In genomic region chr15:78340243-78341056, GRCh38 we compare ENCODE assay signal across 13 cellular contexts. TPM values are rescaled to one million over a fixed set of nuclear protein-coding genes. Genes with fewer than 3 reads are reported as not detected.
DNase-seq lines count a peak whose midpoint lies in the region; ATAC-seq and TF ChIP-seq lines count a peak whose summit lies in the region.
"Had no signal": no experiment of that assay in that cellular context is flagged by ENCODE, and none has a peak within 500 bp of the region (broad histone marks: within the 10 kb centered on the region; RNA-seq: fewer than 3 reads in every experiment).

Gene CRABP1, plus strand, starts transcription at chr15:78340353. Its CDS starts 76 bp downstream, at chr15:78340429.

- H3K4me2 ChIP-seq in mesendoderm (ENCODE audit: low read length) = peak within 1 kb of the TSS; percentile 89

- H3K4me1 ChIP-seq in A673 (ENCODE audit: insufficient read depth, low read length, poor library complexity, severe bottlenecking) (peaks cover 9% of the 10 kb centered on the region), mesendoderm (ENCODE audit: control insufficient read depth, low read depth, low read length) (no peaks in the 10 kb centered on the region)
- no peaks in the 10 kb centered on the region for H3K4me1 ChIP-seq in effector memory CD4-positive, alpha-beta T cell (ENCODE audit: control insufficient read depth, insufficient read depth, low read length, poor library complexity, severe bottlenecking)

- H2BK15ac ChIP-seq in mesendoderm (replicated peaks; ENCODE audit: low read depth) = no peak within 1 kb of the TSS

- H3K36me3 ChIP-seq in A673 (ENCODE audit: insufficient read depth, low read length, poor library complexity, severe bottlenecking) = no peaks in the 10 kb centered on the region
- H3K36me3 ChIP-seq in mesendoderm (ENCODE audit: control insufficient read depth, insufficient read depth, low read length) = no peaks in the 10 kb centered on the region
- H3K36me3 ChIP-seq in effector memory CD4-positive, alpha-beta T cell (ENCODE audit: control insufficient read depth, insufficient read depth, low read length) = no peaks in the 10 kb centered on the region

- CTCF ChIA-PET in A673 (lab: Charles Lee) = no interaction called here
- CTCF ChIA-PET in Calu3 (lab: Charles Lee) = interaction anchor here (1.7 kb wide), 1 partner anchor 82 kb away, joined by 3 read pairs; no protein-coding TSS in a partner anchor

- POLR2A ChIA-PET in A673 (lab: Charles Lee; ENCODE audit: low non-redundant PET) = no interaction called here
- POLR2A ChIA-PET in activated naive CD8-positive, alpha-beta T cell treated with anti-CD3 and anti-CD28 coated beads, Interleukin-2, amount 10 ng/mL, durations not matched to agents 7 days and 5 days (lab: Charles Lee) = no interaction called here

- no TSS peak for BruUV-seq in A673 (replicated peaks; lab: Mats Ljungman, UMichigan)
- no TSS peak for BruUV-seq in Calu3 (replicated peaks; lab: Mats Ljungman, UMichigan)

- intact Hi-C loops in A673 (cut with micrococcal nuclease; ENCODE audit: unreplicated experiment) = no loop called here
- intact Hi-C loops in Calu3 (cut with micrococcal nuclease; ENCODE audit: unreplicated experiment) = no loop called here

- peaks cover 14% of the 10 kb centered on the region for H3K27me3 ChIP-seq in A673 (replicated peaks; ENCODE audit: insufficient read depth, low read depth, low read length, poor library complexity)
- peaks cover 3% of the 10 kb centered on the region for H3K27me3 ChIP-seq in mesendoderm (ENCODE audit: insufficient read depth, low read length, poor library complexity)
- peaks cover 22% of the 10 kb centered on the region for H3K27me3 ChIP-seq in effector memory CD4-positive, alpha-beta T cell (replicated peaks; ENCODE audit: control insufficient read depth, insufficient read depth, low read length, poor library complexity, severe bottlenecking)

- H3K56ac ChIP-seq in mesendoderm (ENCODE audit: low read length) = peak within 1 kb of the TSS; percentile 78

- no peak within 1 kb of the TSS for H4K8ac ChIP-seq in mesendoderm (ENCODE audit: low read depth, low read length)

- H2BK5ac ChIP-seq in mesendoderm (ENCODE audit: low read length) = no peak within 1 kb of the TSS

- H3K4me3 Mint-ChIP-seq in Calu3 (ENCODE audit: low read depth, unreplicated experiment) = peak within 1 kb of the TSS; percentile 54
- H3K4me3 Mint-ChIP-seq in activated naive CD8-positive, alpha-beta T cell treated with anti-CD3 and anti-CD28 coated beads, Interleukin-2, amount 10 ng/mL, durations not matched to agents 7 days and 5 days = peak within 1 kb of the TSS; percentile 17
- H3K4me3 Mint-ChIP-seq: activated CD4-positive, alpha-beta T cell treated with anti-CD3 and anti-CD28 coated beads, Interleukin-2, amount 10 ng/mL, durations not matched to agents 24 days and 14 days; stimulated activated memory B cell treated with anti-CD40 and anti-IgM and Interleukin-4, amounts not matched to agents 10 μg/mL and 1 μg/mL and 100 μg/mL, for 72 hours had no signal

- no peaks in the 10 kb centered on the region for H3K4me1 Mint-ChIP-seq in Calu3 (ENCODE audit: low read depth, unreplicated experiment)
- H3K4me1 Mint-ChIP-seq in activated naive CD8-positive, alpha-beta T cell treated with anti-CD3 and anti-CD28 coated beads, Interleukin-2, amount 10 ng/mL, durations not matched to agents 7 days and 5 days = no peaks in the 10 kb centered on the region
- H3K4me1 Mint-ChIP-seq: activated CD4-positive, alpha-beta T cell treated with anti-CD3 and anti-CD28 coated beads, Interleukin-2, amount 10 ng/mL, durations not matched to agents 24 days and 14 days; stimulated activated memory B cell treated with anti-CD40 and anti-IgM and Interleukin-4, amounts not matched to agents 10 μg/mL and 1 μg/mL and 100 μg/mL, for 72 hours had no signal

- H3K27ac Mint-ChIP-seq in Calu3 (ENCODE audit: unreplicated experiment) = no peak within 1 kb of the TSS
- no peak within 1 kb of the TSS for H3K27ac Mint-ChIP-seq in activated naive CD8-positive, alpha-beta T cell treated with anti-CD3 and anti-CD28 coated beads, Interleukin-2, amount 10 ng/mL, durations not matched to agents 7 days and 5 days
- H3K27ac Mint-ChIP-seq: activated CD4-positive, alpha-beta T cell treated with anti-CD3 and anti-CD28 coated beads, Interleukin-2, amount 10 ng/mL, durations not matched to agents 24 days and 14 days; stimulated activated memory B cell treated with anti-CD40 and anti-IgM and Interleukin-4, amounts not matched to agents 10 μg/mL and 1 μg/mL and 100 μg/mL, for 72 hours had no signal

- no peak within 1 kb of the TSS for H3K27ac ChIP-seq in A673 (ENCODE audit: low read depth, low read length, poor library complexity, severe bottlenecking)
- H3K27ac ChIP-seq in mesendoderm (ENCODE audit: low read depth, low read length) = no peak within 1 kb of the TSS
- H3K27ac ChIP-seq in effector memory CD4-positive, alpha-beta T cell (ENCODE audit: insufficient read depth, low read length, poor library complexity, severe bottlenecking) = no peak within 1 kb of the TSS

- no peak for DNase-seq in A673 (ENCODE audit: low spot score)
- DNase-seq in Calu3 = peak; percentile 43
- DNase-seq in activated naive CD8-positive, alpha-beta T cell treated with anti-CD3 and anti-CD28 coated beads, Interleukin-2, amount 10 ng/mL, durations not matched to agents 7 days and 5 days = peak; percentile 41
- DNase-seq in mesendoderm = peak; percentile 52
- DNase-seq in effector memory CD4-positive, alpha-beta T cell = no peak
- DNase-seq in MV-4-11 (lab: John Stamatoyannopoulos, UW) = no peak
- DNase-seq: activated CD4-positive, alpha-beta T cell treated with anti-CD3 and anti-CD28 coated beads, Interleukin-2, amount 10 ng/mL, durations not matched to agents 24 days and 14 days; DND-41; NCI-H1092 treated with DMSO at 0.1 percent for 48 hours had no signal

- H3K9me3 Mint-ChIP-seq in Calu3 (ENCODE audit: low read depth, unreplicated experiment) = no peaks in the 10 kb centered on the region
- no peaks in the 10 kb centered on the region for H3K9me3 Mint-ChIP-seq in activated naive CD8-positive, alpha-beta T cell treated with anti-CD3 and anti-CD28 coated beads, Interleukin-2, amount 10 ng/mL, durations not matched to agents 7 days and 5 days
- H3K9me3 Mint-ChIP-seq: activated CD4-positive, alpha-beta T cell treated with anti-CD3 and anti-CD28 coated beads, Interleukin-2, amount 10 ng/mL, durations not matched to agents 24 days and 14 days; stimulated activated memory B cell treated with anti-CD40 and anti-IgM and Interleukin-4, amounts not matched to agents 10 μg/mL and 1 μg/mL and 100 μg/mL, for 72 hours had no signal

- peaks cover 10% of the 10 kb centered on the region for H3K27me3 Mint-ChIP-seq in Calu3 (ENCODE audit: unreplicated experiment)
- peaks cover 61% of the 10 kb centered on the region for H3K27me3 Mint-ChIP-seq in activated naive CD8-positive, alpha-beta T cell treated with anti-CD3 and anti-CD28 coated beads, Interleukin-2, amount 10 ng/mL, durations not matched to agents 7 days and 5 days

- no peaks in the 10 kb centered on the region for H3K36me3 Mint-ChIP-seq in Calu3 (ENCODE audit: insufficient read depth, unreplicated experiment)
- no peaks in the 10 kb centered on the region for H3K36me3 Mint-ChIP-seq in activated naive CD8-positive, alpha-beta T cell treated with anti-CD3 and anti-CD28 coated beads, Interleukin-2, amount 10 ng/mL, durations not matched to agents 7 days and 5 days
- H3K36me3 Mint-ChIP-seq: stimulated activated memory B cell treated with anti-CD40 and anti-IgM and Interleukin-4, amounts not matched to agents 10 μg/mL and 1 μg/mL and 100 μg/mL, for 72 hours had no signal

- H3K9me3 ChIP-seq in A673 (ENCODE audit: low read depth, low read length, poor library complexity, severe bottlenecking) = no peaks in the 10 kb centered on the region
- H3K9me3 ChIP-seq in effector memory CD4-positive, alpha-beta T cell (ENCODE audit: control insufficient read depth, low read length) = no peaks in the 10 kb centered on the region

- H2AK5ac ChIP-seq in mesendoderm (ENCODE audit: low read length) = no peak within 1 kb of the TSS

- H3K23ac ChIP-seq in mesendoderm (ENCODE audit: low read length) = no peak within 1 kb of the TSS

- no peaks in the 10 kb centered on the region for H3K79me1 ChIP-seq in mesendoderm (ENCODE audit: low read length)

- H3K4ac ChIP-seq in mesendoderm (ENCODE audit: low read depth, low read length) = no peak within 1 kb of the TSS

- peak within 1 kb of the TSS; percentile 49 for H3K9ac ChIP-seq in mesendoderm (ENCODE audit: low read length)

- H2BK120ac ChIP-seq in mesendoderm (ENCODE audit: low read depth, low read length) = no peak within 1 kb of the TSS

- H3K4me3 ChIP-seq in A673 (ENCODE audit: low read depth, low read length, poor library complexity, severe bottlenecking) = peak within 1 kb of the TSS; percentile 58
- peak within 1 kb of the TSS; percentile 45 for H3K4me3 ChIP-seq in mesendoderm (ENCODE audit: low read length)
- no peak within 1 kb of the TSS for H3K4me3 ChIP-seq in effector memory CD4-positive, alpha-beta T cell (ENCODE audit: insufficient read depth, low read depth, low read length, poor library complexity, severe bottlenecking)

- H4K5ac ChIP-seq in mesendoderm (ENCODE audit: low read length) = no peak within 1 kb of the TSS

- no CpG with 5 or more reads among the region's 66 CpGs for WGBS in mesendoderm (ENCODE audit: extremely low coverage, insufficient coverage, low lambda C conversion rate)

- no peaks in the 10 kb centered on the region for H3K79me2 ChIP-seq in mesendoderm (ENCODE audit: control insufficient read depth, insufficient read depth, low read length)

- peak; percentile 22 for ATAC-seq in activated naive CD8-positive, alpha-beta T cell treated with anti-CD3 and anti-CD28 coated beads, Interleukin-2, amount 10 ng/mL, durations not matched to agents 7 days and 5 days (ENCODE audit: low read depth)
- no peak for ATAC-seq in HG03045 (IDR thresholded peaks at IDR 0.05; ENCODE audit: unreplicated experiment)
- ATAC-seq: esophagus mucosa; Right ventricle myocardium inferior; stimulated activated memory B cell treated with anti-CD40 and anti-IgM and Interleukin-4, amounts not matched to agents 10 μg/mL and 1 μg/mL and 100 μg/mL, for 72 hours had no signal

- TF ChIP-seq CTCF in A673 (conservative IDR thresholded peaks at IDR 0.05; ENCODE audit: low read depth, low read length) = no peak; the same call in 1 of the 2 replicates
- no peak for TF ChIP-seq CTCF in Calu3 (IDR thresholded peaks at IDR 0.05; ENCODE audit: unreplicated experiment)

- H3K18ac ChIP-seq in mesendoderm (ENCODE audit: low read length) = no peak within 1 kb of the TSS

RNA-seq across cellular contexts. Expression of gene CRABP1, which starts in this region (rescaled TPM):
- total RNA-seq in A673 (2021) (57.1 and 61.2 TPM in 2 replicates), Calu3 (2022) (0.51 TPM in 1 of 2 replicates, not detected in the other)
- not detected for total RNA-seq in activated naive CD8-positive, alpha-beta T cell treated with anti-CD3 and anti-CD28 coated beads, Interleukin-2, amount 10 ng/mL, durations not matched to agents 7 days and 5 days
- polyA plus RNA-seq in mesendoderm (2013, experiment 1 of 2) = 274 TPM
- polyA plus RNA-seq in mesendoderm (2013, experiment 2 of 2) = 289 TPM
- total RNA-seq: activated CD4-positive, alpha-beta T cell treated with anti-CD3 and anti-CD28 coated beads, Interleukin-2, amount 10 ng/mL, durations not matched to agents 24 days and 14 days; esophagus mucosa; Right ventricle myocardium inferior had no signal

Comparison
In these comparisons a context has a peak if more than half of its experiments do, and no peak if none do; other contexts are left out.
1. RNA of gene CRABP1 (total RNA-seq): 57.1 to 61.2 TPM in A673; 0.51 TPM in Calu3 and not detected in activated naive CD8-positive, alpha-beta T cell treated with anti-CD3 and anti-CD28 coated beads, Interleukin-2, amount 10 ng/mL, durations not matched to agents 7 days and 5 days; every median in the first group is over 10 times any median in the second.
2. Peak in DNase-seq in Calu3; RNA of the gene not detected or under 1 TPM.
3. Peak in DNase-seq and ATAC-seq in activated naive CD8-positive, alpha-beta T cell treated with anti-CD3 and anti-CD28 coated beads, Interleukin-2, amount 10 ng/mL, durations not matched to agents 7 days and 5 days; RNA of the gene not detected or under 1 TPM.